ENCODE assay signal across 15 cellular contexts in the genomic region with DNA sequence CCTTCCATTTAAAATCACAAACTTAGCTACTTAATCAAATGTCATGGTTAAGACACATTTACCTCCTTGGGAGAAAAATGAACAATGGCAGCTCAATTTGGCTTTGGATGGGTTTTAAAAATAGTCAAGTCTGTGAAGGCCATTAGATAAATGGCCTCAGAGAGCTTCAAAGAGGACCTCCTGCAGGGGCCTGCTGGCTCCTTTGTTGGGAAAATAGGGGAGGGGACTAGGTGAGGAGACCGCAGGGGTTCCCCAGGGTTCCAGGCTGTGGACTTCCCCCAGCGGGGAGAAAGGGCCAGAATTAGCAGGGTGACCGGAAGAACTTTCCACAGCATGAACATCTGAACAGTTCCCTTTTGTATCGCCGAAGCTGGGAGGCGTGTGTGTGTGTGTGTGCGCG. TPM values are rescaled to one million over a fixed set of nuclear protein-coding genes. Genes with fewer than 3 reads are reported as not detected.
"Had no signal": no experiment of that assay in that cellular context is flagged by ENCODE, and none has a peak within 500 bp of the region (broad histone marks: within the 10 kb centered on the region; RNA-seq: fewer than 3 reads in every experiment).

No MANE protein-coding gene starts in this region.

- H3K36me3 ChIP-seq: heart left ventricle, thyroid gland, vagina had no signal

- H3K36me3 Mint-ChIP-seq: activated naive CD8-positive, alpha-beta T cell treated with anti-CD3 and anti-CD28 coated beads, Interleukin-2, amount 10 ng/mL, durations not matched to agents 7 days and 5 days; brain; naive thymus-derived CD4-positive, alpha-beta T cell; stimulated activated memory B cell treated with anti-CD40 and anti-IgM and Interleukin-4, amounts not matched to agents 10 μg/mL and 1 μg/mL and 100 μg/mL, for 72 hours had no signal

- H3K4me3 Mint-ChIP-seq: activated CD4-positive, alpha-beta T cell treated with anti-CD3 and anti-CD28 coated beads, Interleukin-2, amount 10 ng/mL, durations not matched to agents 7 days and 5 days; activated naive CD8-positive, alpha-beta T cell treated with anti-CD3 and anti-CD28 coated beads, Interleukin-2, amount 10 ng/mL, durations not matched to agents 7 days and 5 days; naive thymus-derived CD4-positive, alpha-beta T cell; stimulated activated memory B cell treated with anti-CD40 and anti-IgM and Interleukin-4, amounts not matched to agents 10 μg/mL and 1 μg/mL and 100 μg/mL, for 72 hours; T-helper 2 cell treated with Interferon-gamma antibody and Interleukin-4, amounts not matched to agents 5 μg/mL and 100 μg/mL, for 36 hours had no signal

- H3K9me3 Mint-ChIP-seq: activated CD4-positive, alpha-beta T cell treated with anti-CD3 and anti-CD28 coated beads, Interleukin-2, amount 10 ng/mL, durations not matched to agents 7 days and 5 days; activated naive CD8-positive, alpha-beta T cell treated with anti-CD3 and anti-CD28 coated beads, Interleukin-2, amount 10 ng/mL, durations not matched to agents 7 days and 5 days; brain; naive thymus-derived CD4-positive, alpha-beta T cell; stimulated activated memory B cell treated with anti-CD40 and anti-IgM and Interleukin-4, amounts not matched to agents 10 μg/mL and 1 μg/mL and 100 μg/mL, for 72 hours; T-helper 2 cell treated with Interferon-gamma antibody and Interleukin-4, amounts not matched to agents 5 μg/mL and 100 μg/mL, for 36 hours had no signal

- H3K27ac ChIP-seq: heart left ventricle, thyroid gland, vagina had no signal

- DNase-seq: activated CD4-positive, alpha-beta T cell treated with anti-CD3 and anti-CD28 coated beads, Interleukin-2, amount 10 ng/mL, durations not matched to agents 7 days and 5 days; activated gamma-delta T cell treated with Interleukin-2 at 50 U/mL for 16 hours; activated naive CD8-positive, alpha-beta T cell treated with anti-CD3 and anti-CD28 coated beads, Interleukin-2, amount 10 ng/mL, durations not matched to agents 7 days and 5 days; cortex of kidney; effector CD8-positive, alpha-beta T cell; mucosa of descending colon; naive thymus-derived CD4-positive, alpha-beta T cell; stimulated activated CD4-positive, alpha-beta T cell treated with anti-CD3 and anti-CD28 coated beads, Interleukin-2, amount 100 ng/mL, for 48 hours; thyroid gland had no signal

- H3K27me3 ChIP-seq: vagina had no signal

- H3K9me3 ChIP-seq: heart left ventricle, mucosa of descending colon, thyroid gland, vagina had no signal

- H3K4me3 ChIP-seq: heart left ventricle, mucosa of descending colon, thyroid gland, vagina had no signal

- H3K27ac Mint-ChIP-seq: activated CD4-positive, alpha-beta T cell treated with anti-CD3 and anti-CD28 coated beads, Interleukin-2, amount 10 ng/mL, durations not matched to agents 7 days and 5 days; activated naive CD8-positive, alpha-beta T cell treated with anti-CD3 and anti-CD28 coated beads, Interleukin-2, amount 10 ng/mL, durations not matched to agents 7 days and 5 days; brain; naive thymus-derived CD4-positive, alpha-beta T cell; stimulated activated memory B cell treated with anti-CD40 and anti-IgM and Interleukin-4, amounts not matched to agents 10 μg/mL and 1 μg/mL and 100 μg/mL, for 72 hours; T-helper 2 cell treated with Interferon-gamma antibody and Interleukin-4, amounts not matched to agents 5 μg/mL and 100 μg/mL, for 36 hours had no signal

- H3K4me1 Mint-ChIP-seq: activated CD4-positive, alpha-beta T cell treated with anti-CD3 and anti-CD28 coated beads, Interleukin-2, amount 10 ng/mL, durations not matched to agents 7 days and 5 days; activated naive CD8-positive, alpha-beta T cell treated with anti-CD3 and anti-CD28 coated beads, Interleukin-2, amount 10 ng/mL, durations not matched to agents 7 days and 5 days; brain had no signal

- ATAC-seq: heart left ventricle; mucosa of descending colon; naive thymus-derived CD4-positive, alpha-beta T cell; stimulated activated memory B cell treated with anti-CD40 and anti-IgM and Interleukin-4, amounts not matched to agents 10 μg/mL and 1 μg/mL and 100 μg/mL, for 72 hours had no signal

RNA-seq across cellular contexts. Expression of a gene that starts 3.4 kb away (rescaled TPM):
- total RNA-seq: activated CD4-positive, alpha-beta T cell treated with anti-CD3 and anti-CD28 coated beads, Interleukin-2, amount 10 ng/mL, durations not matched to agents 7 days and 5 days; activated naive CD8-positive, alpha-beta T cell treated with anti-CD3 and anti-CD28 coated beads, Interleukin-2, amount 10 ng/mL, durations not matched to agents 7 days and 5 days; fibroblast of lung had no signal
